In genomic region chr6:5771759-5772158, GRCh38 we compare ENCODE assay signal across 19 cellular contexts.
"Had no signal": no experiment of that assay in that cellular context is flagged by ENCODE, and none has a peak within 500 bp of the region (broad histone marks: within the 10 kb centered on the region; RNA-seq: fewer than 3 reads in every experiment).

No MANE protein-coding gene starts in this region.

- H3K36me3 Mint-ChIP-seq: natural killer cell had no signal

- H3K4me3 ChIP-seq: dorsolateral prefrontal cortex, lung, right lobe of liver, stomach, thyroid gland, vagina had no signal

- DNase-seq: dorsolateral prefrontal cortex; effector CD4-positive, alpha-beta T cell; hippocampal formation; kidney glomerular epithelial cell; natural killer cell; right lobe of liver; small intestine; stimulated activated CD4-positive, alpha-beta T cell treated with anti-CD3 and anti-CD28 coated beads, Interleukin-15, amount 100 ng/mL, for 24 hours; stimulated activated CD4-positive, alpha-beta T cell treated with anti-CD3 and anti-CD28 coated beads, Interleukin-4, amount 100 ng/mL, for 24 hours; stimulated activated naive CD4-positive, alpha-beta T cell treated with Interleukin-2 at 50 U/mL for 16 hours; stomach; thyroid gland had no signal

- H3K9me3 ChIP-seq: right lobe of liver, thyroid gland had no signal

- H3K27me3 Mint-ChIP-seq: memory B cell, progenitor cell of endocrine pancreas had no signal

- H3K9ac ChIP-seq: parathyroid adenoma had no signal

- H3K27ac ChIP-seq: dorsolateral prefrontal cortex, parathyroid adenoma, right lobe of liver, stomach, thyroid gland, vagina had no signal

- H3K27ac Mint-ChIP-seq: memory B cell; progenitor cell of endocrine pancreas; stimulated activated effector memory CD8-positive, alpha-beta T cell treated with anti-CD3 and anti-CD28 coated beads, Interleukin-12 subunit alpha, Interleukin-12 subunit beta, amount 100 ng/mL, for 72 hours had no signal

- H3K4me1 Mint-ChIP-seq: neural crest cell; stimulated activated effector memory CD8-positive, alpha-beta T cell treated with anti-CD3 and anti-CD28 coated beads, Interleukin-12 subunit alpha, Interleukin-12 subunit beta, amount 100 ng/mL, for 72 hours had no signal

- H3K4me1 ChIP-seq: parathyroid adenoma, right lobe of liver, stomach, thyroid gland, vagina had no signal

- H3K4me3 Mint-ChIP-seq: memory B cell; natural killer cell; neural crest cell; stimulated activated effector memory CD8-positive, alpha-beta T cell treated with anti-CD3 and anti-CD28 coated beads, Interleukin-12 subunit alpha, Interleukin-12 subunit beta, amount 100 ng/mL, for 72 hours had no signal

- H2AFZ ChIP-seq: parathyroid adenoma had no signal

- H3K36me3 ChIP-seq: right lobe of liver, thyroid gland, vagina had no signal

- H3K79me2 ChIP-seq: parathyroid adenoma had no signal

- H3K27me3 ChIP-seq: dorsolateral prefrontal cortex, right lobe of liver, stomach, thyroid gland, vagina had no signal
